In the genomic region with DNA sequence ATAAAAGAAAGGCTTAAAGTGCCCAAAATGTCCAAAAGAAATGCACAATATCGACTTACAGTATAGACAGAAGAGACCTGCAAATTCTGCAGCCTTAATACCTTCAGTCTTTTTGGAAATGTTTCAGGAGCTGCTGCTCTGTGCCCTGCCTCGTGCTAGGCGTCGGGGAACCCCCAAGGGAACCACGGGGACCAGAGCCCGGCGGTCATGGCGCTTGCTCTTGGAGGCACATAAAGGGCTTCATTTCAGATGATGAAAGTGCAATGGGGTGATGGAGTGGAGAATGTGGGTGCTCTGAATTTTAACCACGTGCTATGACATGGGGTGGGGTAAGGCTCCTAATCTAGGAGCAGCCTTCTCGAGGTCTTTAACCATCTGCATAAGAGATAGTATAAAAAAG, we compare ENCODE assay signal across 20 cellular contexts. TPM values are rescaled to one million over a fixed set of nuclear protein-coding genes. Genes with fewer than 3 reads are reported as not detected.
DNase-seq lines count a peak whose midpoint lies in the region; ATAC-seq and TF ChIP-seq lines count a peak whose summit lies in the region.
"Had no signal": no experiment of that assay in that cellular context is flagged by ENCODE, and none has a peak within 500 bp of the region (broad histone marks: within the 10 kb centered on the region; RNA-seq: fewer than 3 reads in every experiment).

No MANE protein-coding gene starts in this region.

- TF ChIP-seq POLR2A in suprapubic skin (IDR thresholded peaks at IDR 0.05): no peak
- TF ChIP-seq POLR2A in esophagus squamous epithelium (IDR thresholded peaks at IDR 0.05): no peak

- H3K36me3 Mint-ChIP-seq in CD4-positive, alpha-beta T cell (ENCODE audit: low read depth): no peaks in the 10 kb centered on the region
- H3K36me3 Mint-ChIP-seq in activated CD4-positive, alpha-beta memory T cell treated with anti-CD3 and anti-CD28 coated beads, Interleukin-2, amount 10 ng/mL, durations not matched to agents 7 days and 5 days (ENCODE audit: low read depth): no peaks in the 10 kb centered on the region
- H3K36me3 Mint-ChIP-seq in immature natural killer cell (no peaks in the 10 kb centered on the region), osteocyte (ENCODE audit: unreplicated experiment) (no peaks in the 10 kb centered on the region)

- CTCF ChIA-PET in CD4-positive, alpha-beta T cell (lab: Charles Lee): no interaction called here
- CTCF ChIA-PET in activated CD4-positive, alpha-beta memory T cell treated with anti-CD3 and anti-CD28 coated beads, Interleukin-2, amount 10 ng/mL, durations not matched to agents 7 days and 5 days (lab: Charles Lee): interaction anchor here (1.2 kb wide), 1 partner anchor 57 kb away, joined by 3 read pairs; a partner anchor contains a TSS

- H3K4me1 Mint-ChIP-seq in CD4-positive, alpha-beta T cell (ENCODE audit: low read depth): peaks cover 12% of the 10 kb centered on the region
- peaks cover 8% of the 10 kb centered on the region for H3K4me1 Mint-ChIP-seq in activated CD4-positive, alpha-beta memory T cell treated with anti-CD3 and anti-CD28 coated beads, Interleukin-2, amount 10 ng/mL, durations not matched to agents 7 days and 5 days
- H3K4me1 Mint-ChIP-seq in immature natural killer cell (peaks cover 5 to 7% of the 10 kb centered on the region in 2 donors), osteocyte (ENCODE audit: unreplicated experiment) (peaks cover 11% of the 10 kb centered on the region)

- H3K27me3 Mint-ChIP-seq in CD4-positive, alpha-beta T cell: no peaks in the 10 kb centered on the region
- no peaks in the 10 kb centered on the region for H3K27me3 Mint-ChIP-seq in activated CD4-positive, alpha-beta memory T cell treated with anti-CD3 and anti-CD28 coated beads, Interleukin-2, amount 10 ng/mL, durations not matched to agents 7 days and 5 days
- H3K27me3 Mint-ChIP-seq in immature natural killer cell (ENCODE audit: low read depth in 3 of 3) (peaks cover 5 to 12% (median 7%) of the 10 kb centered on the region in 3 donors), osteocyte (ENCODE audit: unreplicated experiment) (no peaks in the 10 kb centered on the region)

- peak overlapping the region; percentile 84 for H3K27ac Mint-ChIP-seq in CD4-positive, alpha-beta T cell
- no peak overlapping the region for H3K27ac Mint-ChIP-seq in activated CD4-positive, alpha-beta memory T cell treated with anti-CD3 and anti-CD28 coated beads, Interleukin-2, amount 10 ng/mL, durations not matched to agents 7 days and 5 days
- H3K27ac Mint-ChIP-seq in immature natural killer cell (no peak overlapping the region), osteocyte (ENCODE audit: unreplicated experiment) (no peak overlapping the region)

- peak overlapping the region; percentile 60 for H3K27ac ChIP-seq in 22Rv1
- no peak overlapping the region for H3K27ac ChIP-seq in CD4-positive, alpha-beta T cell (ENCODE audit: low read depth, low read length)
- no peak overlapping the region for H3K27ac ChIP-seq in suprapubic skin
- H3K27ac ChIP-seq in esophagus squamous epithelium: no peak overlapping the region
- H3K27ac ChIP-seq: ascending aorta, epithelial cell of prostate, thoracic aorta had no signal

- H3K36me3 ChIP-seq in suprapubic skin: no peaks in the 10 kb centered on the region
- no peaks in the 10 kb centered on the region for H3K36me3 ChIP-seq in esophagus squamous epithelium
- H3K36me3 ChIP-seq: ascending aorta, gastroesophageal sphincter, thoracic aorta had no signal

- no peaks in the 10 kb centered on the region for H3K27me3 ChIP-seq in CD4-positive, alpha-beta T cell (ENCODE audit: control insufficient read depth, insufficient read depth, low read length)
- H3K27me3 ChIP-seq in suprapubic skin (no peaks in the 10 kb centered on the region), esophagus squamous epithelium (no peaks in the 10 kb centered on the region)
- H3K27me3 ChIP-seq: ascending aorta, gastroesophageal sphincter had no signal

- no peak overlapping the region for H3K4me3 ChIP-seq in suprapubic skin
- H3K4me3 ChIP-seq in esophagus squamous epithelium: no peak overlapping the region

- TF ChIP-seq CTCF in 22Rv1 (IDR thresholded peaks at IDR 0.05) (no peak), osteocyte (IDR thresholded peaks at IDR 0.05) (no peak), suprapubic skin (IDR thresholded peaks at IDR 0.05) (no peak), esophagus squamous epithelium (IDR thresholded peaks at IDR 0.05) (no peak)
- no peak for TF ChIP-seq CTCF in CD4-positive, alpha-beta T cell (IDR thresholded peaks at IDR 0.05)

- no peaks in the 10 kb centered on the region for H3K9me3 Mint-ChIP-seq in CD4-positive, alpha-beta T cell
- no peaks in the 10 kb centered on the region for H3K9me3 Mint-ChIP-seq in activated CD4-positive, alpha-beta memory T cell treated with anti-CD3 and anti-CD28 coated beads, Interleukin-2, amount 10 ng/mL, durations not matched to agents 7 days and 5 days
- no peaks in the 10 kb centered on the region for H3K9me3 Mint-ChIP-seq in immature natural killer cell
- no peaks in the 10 kb centered on the region for H3K9me3 Mint-ChIP-seq in osteocyte (ENCODE audit: unreplicated experiment)

- peaks cover 7% of the 10 kb centered on the region for H3K4me1 ChIP-seq in suprapubic skin
- H3K4me1 ChIP-seq in esophagus squamous epithelium: peaks cover 0 to 16% (median 3%) of the 10 kb centered on the region in 3 donors
- H3K4me1 ChIP-seq: ascending aorta had no signal

- no peaks in the 10 kb centered on the region for H3K9me3 ChIP-seq in CD4-positive, alpha-beta T cell (ENCODE audit: control insufficient read depth, low read length)
- H3K9me3 ChIP-seq in suprapubic skin: no peaks in the 10 kb centered on the region
- H3K9me3 ChIP-seq in esophagus squamous epithelium: no peaks in the 10 kb centered on the region
- H3K9me3 ChIP-seq: ascending aorta, gastroesophageal sphincter, mucosa of descending colon, thoracic aorta had no signal

- no peak for ATAC-seq in CD4-positive, alpha-beta T cell (ENCODE audit: poor library complexity)
- no peak for ATAC-seq in HG03571 (IDR thresholded peaks at IDR 0.05; ENCODE audit: unreplicated experiment)

- POLR2A ChIA-PET in CD4-positive, alpha-beta T cell (lab: Charles Lee): interaction anchor here (1.4 to 2.7 kb wide), 3 partner anchors 12 to 15 kb away, joined by 4 to 21 read pairs (median 4); a partner anchor contains a TSS
- POLR2A ChIA-PET in activated CD4-positive, alpha-beta memory T cell treated with anti-CD3 and anti-CD28 coated beads, Interleukin-2, amount 10 ng/mL, durations not matched to agents 7 days and 5 days (lab: Charles Lee): no interaction called here

- DNase-seq in CD4-positive, alpha-beta T cell: no peak
- DNase-seq in activated CD4-positive, alpha-beta memory T cell treated with anti-CD3 and anti-CD28 coated beads, Interleukin-2, amount 10 ng/mL, durations not matched to agents 7 days and 5 days: no peak
- DNase-seq in immature natural killer cell (no peak), osteocyte (ENCODE audit: extremely low spot score, unreplicated experiment) (no peak), suprapubic skin (ENCODE audit: low spot score in 2 of 2) (no peak), esophagus squamous epithelium (lab: John Stamatoyannopoulos, UW) (no peak)
- DNase-seq: activated effector memory CD4-positive, alpha-beta T cell treated with Interleukin-2 at 50 U/mL for 16 hours; GDM1; mucosa of descending colon; NCI-H1694; occipital lobe; right cardiac atrium; Right ventricle myocardium superior; stimulated activated CD4-positive, alpha-beta T cell treated with anti-CD3 and anti-CD28 coated beads, Interleukin-2, amount 100 ng/mL, for 24 hours had no signal

- no peak for TF ChIP-seq EP300 in suprapubic skin (IDR thresholded peaks at IDR 0.05)

- 78% methylated on average over 10 of the region's 10 CpGs for WGBS in suprapubic skin
- 74 to 83% methylated on average over 10 of the region's 10 CpGs for WGBS in esophagus squamous epithelium, 2 donors

- peak overlapping the region; percentile 79 for H3K4me3 Mint-ChIP-seq in CD4-positive, alpha-beta T cell
- H3K4me3 Mint-ChIP-seq in activated CD4-positive, alpha-beta memory T cell treated with anti-CD3 and anti-CD28 coated beads, Interleukin-2, amount 10 ng/mL, durations not matched to agents 7 days and 5 days: peak overlapping the region; percentile 24
- peak overlapping the region; percentile 58 to 95 (median 94) for H3K4me3 Mint-ChIP-seq in immature natural killer cell
- H3K4me3 Mint-ChIP-seq in osteocyte (ENCODE audit: unreplicated experiment): no peak overlapping the region

- intact Hi-C loops in CD4-positive, alpha-beta T cell (cut with DNase I, micrococcal nuclease): no loop called here
- intact Hi-C loops in esophagus squamous epithelium (cut with DNase I): no loop called here

RNA-seq across cellular contexts. Expression of a gene that starts 14.8 kb away (rescaled TPM):
- 10 to 100 TPM; 10.8 to 11.7 TPM for total RNA-seq in CD4-positive, alpha-beta T cell
- 10 to 100 TPM; 17.1 to 17.2 TPM for total RNA-seq in activated CD4-positive, alpha-beta memory T cell treated with anti-CD3 and anti-CD28 coated beads, Interleukin-2, amount 10 ng/mL, durations not matched to agents 7 days and 5 days
- 10 to 100 TPM; 11.9 to 22.7 (median 14.0) TPM for polyA plus RNA-seq in immature natural killer cell
- 21.8 and 22.0 TPM in 2 replicates for total RNA-seq in osteocyte
- total RNA-seq in suprapubic skin: 100 to 1,000 TPM in 1 of 4 donors, 10 to 100 TPM in 3; 69.0 to 103 (median 77.0) TPM
- total RNA-seq in esophagus squamous epithelium: 10 to 100 TPM; 38.0 to 53.3 (median 44.3) TPM

RNA-seq across cellular contexts. Expression of a gene that starts 57.0 kb away (rescaled TPM):
- 1 to 10 TPM; 1.6 TPM for total RNA-seq in CD4-positive, alpha-beta T cell
- 10 to 100 TPM; 22.5 to 22.7 TPM for total RNA-seq in activated CD4-positive, alpha-beta memory T cell treated with anti-CD3 and anti-CD28 coated beads, Interleukin-2, amount 10 ng/mL, durations not matched to agents 7 days and 5 days
- 1 to 10 TPM; 1.0 to 3.5 (median 3.1) TPM for polyA plus RNA-seq in immature natural killer cell
- total RNA-seq in osteocyte: 4.9 and 5.4 TPM in 2 replicates
- 10 to 100 TPM in 3 of 4 donors, 1 to 10 TPM in 1; 9.1 to 25.0 (median 17.7) TPM for total RNA-seq in suprapubic skin
- 10 to 100 TPM in 3 of 4 donors, 1 to 10 TPM in 1; 9.7 to 23.4 (median 14.9) TPM for total RNA-seq in esophagus squamous epithelium
